ENCODE assay signal across 8 cellular contexts in genomic region chr22:37519268-37520195, GRCh38. TPM values are rescaled to one million over a fixed set of nuclear protein-coding genes. Genes with fewer than 3 reads are reported as not detected.
DNase-seq lines count a peak whose midpoint lies in the region; ATAC-seq and TF ChIP-seq lines count a peak whose summit lies in the region.

TSS of gene CARD10 (minus strand) at chr22:37519415. CDS start at chr22:37519200, 215 bp downstream.

- peaks cover 7% of the 10 kb centered on the region for H3K4me1 Mint-ChIP-seq in endothelial cell (ENCODE audit: unreplicated experiment)
- H3K4me1 Mint-ChIP-seq in naive thymus-derived CD4-positive, alpha-beta T cell = peaks cover 6 to 16% (median 7%) of the 10 kb centered on the region in 7 donors

- no peaks in the 10 kb centered on the region for H3K27me3 ChIP-seq in SK-N-SH (ENCODE audit: insufficient read depth)
- H3K27me3 ChIP-seq in naive thymus-derived CD4-positive, alpha-beta T cell (ENCODE audit: control insufficient read depth in 2 of 2, insufficient read depth in 2 of 2, low read length in 2 of 2) = peaks cover 0 to 8% of the 10 kb centered on the region in 2 donors

- H3K36me3 ChIP-seq in SK-N-SH (replicated peaks in 1 of 2; ENCODE audit: control insufficient read depth in 1 of 2, insufficient read depth in 2 of 2, low read length in 1 of 2) = peaks cover 4 to 8% of the 10 kb centered on the region in 2 experiments
- H3K36me3 ChIP-seq in naive thymus-derived CD4-positive, alpha-beta T cell (ENCODE audit: control insufficient read depth in 2 of 3, insufficient read depth in 3 of 3, low read length in 3 of 3) = no peaks in the 10 kb centered on the region

- ATAC-seq in naive thymus-derived CD4-positive, alpha-beta T cell = peak; percentile 68
- ATAC-seq in HG03039 (IDR thresholded peaks at IDR 0.05; ENCODE audit: unreplicated experiment) (no peak), HG03159 (IDR thresholded peaks at IDR 0.05; ENCODE audit: unreplicated experiment) (no peak)

- H3K4me3 Mint-ChIP-seq in endothelial cell (ENCODE audit: unreplicated experiment) = peak within 1 kb of the TSS; percentile 92
- peak within 1 kb of the TSS; percentile 65 to 93 (median 82) for H3K4me3 Mint-ChIP-seq in naive thymus-derived CD4-positive, alpha-beta T cell

- no peak within 1 kb of the TSS; a peak in 1 of 4 replicates for H3K27ac ChIP-seq in SK-N-SH (ENCODE audit: low read depth in 2 of 2, low read length in 1 of 2)
- H3K27ac ChIP-seq in naive thymus-derived CD4-positive, alpha-beta T cell (ENCODE audit: low read depth, low read length) = no peak within 1 kb of the TSS

- 79% methylated on average over 8 of the region's 99 CpGs for WGBS in SK-N-SH (ENCODE audit: low lambda C conversion rate)

- intact Hi-C loops in naive thymus-derived CD4-positive, alpha-beta T cell (cut with micrococcal nuclease) = no loop called here

- peaks cover 9% of the 10 kb centered on the region for H3F3A ChIP-seq in SK-N-SH (replicated peaks; ENCODE audit: insufficient read depth)

- no peaks in the 10 kb centered on the region for H3K9me3 ChIP-seq in SK-N-SH
- no peaks in the 10 kb centered on the region for H3K9me3 ChIP-seq in naive thymus-derived CD4-positive, alpha-beta T cell (ENCODE audit: control insufficient read depth in 2 of 3, low read length in 3 of 3)

- H3K9ac ChIP-seq in SK-N-SH = peak within 1 kb of the TSS; percentile 69

- H3K79me2 ChIP-seq in SK-N-SH (ENCODE audit: insufficient read depth) = peaks cover 8% of the 10 kb centered on the region

- peak within 1 kb of the TSS; percentile 33 for H3K27ac Mint-ChIP-seq in endothelial cell (ENCODE audit: unreplicated experiment)
- H3K27ac Mint-ChIP-seq in naive thymus-derived CD4-positive, alpha-beta T cell = peak within 1 kb of the TSS in 5 of 9 donors; percentile 11 to 78 (median 27)

- H3K4me3 ChIP-seq in SK-N-SH (ENCODE audit: low read depth in 2 of 2, low read length in 1 of 2) = peak within 1 kb of the TSS; percentile 62 to 74
- peak within 1 kb of the TSS; percentile 43 for H3K4me3 ChIP-seq in naive thymus-derived CD4-positive, alpha-beta T cell (ENCODE audit: low read length)

- peak within 1 kb of the TSS; percentile 78 for H2AFZ ChIP-seq in SK-N-SH (ENCODE audit: low read depth)

- H3K4me1 ChIP-seq in SK-N-SH (ENCODE audit: control insufficient read depth in 1 of 2, insufficient read depth in 2 of 2, low read depth in 1 of 2, low read length in 1 of 2) = peaks cover 0 to 16% of the 10 kb centered on the region in 2 experiments; a peak in 1 of 4 replicates
- H3K4me1 ChIP-seq in naive thymus-derived CD4-positive, alpha-beta T cell (ENCODE audit: control insufficient read depth in 2 of 2, insufficient read depth in 2 of 2, low read length in 2 of 2) = peaks cover 4 to 6% of the 10 kb centered on the region in 2 donors

- POLR2A ChIA-PET in SK-N-SH (lab: Yijun Ruan, JAX) = interaction anchor here (0.9 kb wide), 1 partner anchor 47 kb away, joined by 3 read pairs; no protein-coding TSS in a partner anchor
- POLR2A ChIA-PET in naive thymus-derived CD4-positive, alpha-beta T cell (lab: Charles Lee) = no interaction called here

- H3K27me3 Mint-ChIP-seq in endothelial cell (ENCODE audit: unreplicated experiment) = peaks cover 10% of the 10 kb centered on the region
- H3K27me3 Mint-ChIP-seq in naive thymus-derived CD4-positive, alpha-beta T cell = peaks cover 24 to 76% (median 34%) of the 10 kb centered on the region in 5 donors

- DNase-seq in NCI-H2029 (lab: John Stamatoyannopoulos, UW) = peak; percentile 11
- no peak for DNase-seq in NCI-H2029 treated with DMSO at 0.1 percent for 48 hours (lab: John Stamatoyannopoulos, UW)
- peak; percentile 89 for DNase-seq in SK-N-SH
- DNase-seq in endothelial cell (ENCODE audit: low spot score) = peak; percentile 65
- peak in 1 of 9 donors; percentile 34 for DNase-seq in naive thymus-derived CD4-positive, alpha-beta T cell
- DNase-seq in DMS79 (lab: John Stamatoyannopoulos, UW) = no peak

- TF ChIP-seq EP300 in SK-N-SH (IDR thresholded peaks at IDR 0.05; ENCODE audit: borderline replicate concordance in 1 of 2, low read depth in 1 of 2, low read length in 1 of 2) = no peak

- no peaks in the 10 kb centered on the region for H3K9me3 Mint-ChIP-seq in endothelial cell (ENCODE audit: unreplicated experiment)
- no peaks in the 10 kb centered on the region for H3K9me3 Mint-ChIP-seq in naive thymus-derived CD4-positive, alpha-beta T cell

- peak within 1 kb of the TSS; percentile 94 for H3K4me2 ChIP-seq in SK-N-SH

- TF ChIP-seq RAD21 in SK-N-SH (IDR thresholded peaks at IDR 0.05; ENCODE audit: low read length) = no peak

- H3K9me2 ChIP-seq in SK-N-SH = no peaks in the 10 kb centered on the region

- H3K36me3 Mint-ChIP-seq in endothelial cell (ENCODE audit: low read depth, unreplicated experiment) = peaks cover 8% of the 10 kb centered on the region
- no peaks in the 10 kb centered on the region for H3K36me3 Mint-ChIP-seq in naive thymus-derived CD4-positive, alpha-beta T cell

- CTCF ChIA-PET in SK-N-SH (lab: Yijun Ruan, JAX) = interaction anchor here (0.6 to 2.3 kb wide), 10 partner anchors 8 to 90 kb away, joined by 3 to 6 read pairs (median 4); no protein-coding TSS in a partner anchor
- CTCF ChIA-PET in naive thymus-derived CD4-positive, alpha-beta T cell (lab: Charles Lee) = no interaction called here

- no peaks in the 10 kb centered on the region for H4K20me1 ChIP-seq in SK-N-SH (ENCODE audit: insufficient read depth)

- TF ChIP-seq CTCF in SK-N-SH (IDR thresholded peaks at IDR 0.05) (no peak), endothelial cell (IDR thresholded peaks at IDR 0.05; ENCODE audit: unreplicated experiment) (no peak)

TF ChIP-seq in SK-N-SH, 30 proteins besides CTCF, POLR2A, EP300 and RAD21:
- TF ChIP-seq NRF1 (IDR thresholded peaks at IDR 0.05; ENCODE audit: low read depth, low read length) (0 out of 2 replicates have a peak, but pooled peaks have one; percentile 8), JUND (IDR thresholded peaks at IDR 0.05) (no peak), CHD2 (IDR thresholded peaks at IDR 0.05; ENCODE audit: low read length, partially characterized antibody) (no peak), RFX5 (IDR thresholded peaks at IDR 0.05; ENCODE audit: low read length) (no peak), REST (IDR thresholded peaks at IDR 0.05; ENCODE audit: low read depth, low read length) (no peak), MXI1 (IDR thresholded peaks at IDR 0.05; ENCODE audit: low read depth, low read length) (0 out of 2 replicates have a peak, but pooled peaks have one; percentile 40), GABPA (IDR thresholded peaks at IDR 0.05; ENCODE audit: low read depth) (peak; percentile 28; the same call in 1 of the 2 replicates), NFIC (IDR thresholded peaks at IDR 0.05; ENCODE audit: borderline replicate concordance) (no peak)

RNA-seq across cellular contexts. Expression of gene CARD10, which starts in this region (rescaled TPM):
- 13.9 and 14.5 TPM in 2 replicates for polyA plus RNA-seq in SK-N-SH (2012; rRNA removed)
- 4.4 and 7.2 TPM in 2 replicates for polyA plus RNA-seq in SK-N-SH (2012; cell fraction: cytosol; rRNA removed)
- 27.9 and 29.5 TPM in 2 replicates for polyA plus RNA-seq in SK-N-SH (2012; cell fraction: nucleus; rRNA removed)
- total RNA-seq in endothelial cell (ENCODE audit: unreplicated experiment) = 26.0 TPM
- total RNA-seq in naive thymus-derived CD4-positive, alpha-beta T cell = 1 to 10 TPM in 1 of 5 experiments, under 1 TPM in 3, not detected in 1; 0.13 to 1.0 (median 0.57) TPM
- polyA plus RNA-seq in naive thymus-derived CD4-positive, alpha-beta T cell = under 1 TPM in 1 of 2 donors, not detected in 1; 0.69 TPM

Comparison
In these comparisons a context has a peak if more than half of its experiments do, and no peak if none do; other contexts are left out.
1. RNA of gene CARD10 (total RNA-seq): 26.0 TPM in endothelial cell (single experiment); 0.13 to 1.0 TPM in naive thymus-derived CD4-positive, alpha-beta T cell; every median in the first group is over 10 times any median in the second.
2. DNase-seq: peak in NCI-H2029 (single experiment), SK-N-SH (single experiment) and endothelial cell (single experiment); none in NCI-H2029 treated with DMSO at 0.1 percent for 48 hours (single experiment) and DMS79 (single experiment).